In genomic region chr17:55089955-55090573, GRCh38 we compare ENCODE assay signal across 8 cellular contexts.
DNase-seq lines count a peak whose midpoint lies in the region; ATAC-seq and TF ChIP-seq lines count a peak whose summit lies in the region.

No MANE protein-coding gene starts in this region.

- H3K27me3 ChIP-seq in CD8-positive, alpha-beta memory T cell (ENCODE audit: insufficient read depth, low read length, poor library complexity, severe bottlenecking) = no peaks in the 10 kb centered on the region
- no peaks in the 10 kb centered on the region for H3K27me3 ChIP-seq in tibial nerve

- TF ChIP-seq CTCF in tibial nerve (IDR thresholded peaks at IDR 0.05) = no peak

- peak in 4 of 5 donors; percentile 8 to 61 (median 12) for DNase-seq in CD8-positive, alpha-beta memory T cell
- peak; percentile 17 for DNase-seq in GM19240 (ENCODE audit: insufficient read length, low spot score)
- peak; percentile 29 to 45 (median 40) for DNase-seq in T-helper 17 cell
- peak; percentile 25 to 28 for DNase-seq in erythroblast (lab: John Stamatoyannopoulos, UW)
- DNase-seq in COLO829 (ENCODE audit: low spot score) = no peak
- no peak for DNase-seq in tibial nerve (ENCODE audit: low spot score in 2 of 2)

- H3K27me3 Mint-ChIP-seq in CD8-positive, alpha-beta memory T cell = no peaks in the 10 kb centered on the region
- H3K27me3 Mint-ChIP-seq in T-helper 17 cell = no peaks in the 10 kb centered on the region
- H3K27me3 Mint-ChIP-seq in stimulated activated naive CD8-positive, alpha-beta T cell treated with anti-CD3 and anti-CD28 coated beads, Interleukin-15, Interleukin-2, amounts not matched to agents 100 ng/mL and 50 ng/mL, for 24 hours = no peaks in the 10 kb centered on the region

- TF ChIP-seq POLR2A in erythroblast (IDR thresholded peaks at IDR 0.05; ENCODE audit: low read length) (no peak), tibial nerve (IDR thresholded peaks at IDR 0.05) (no peak)

- H3K27ac ChIP-seq in CD8-positive, alpha-beta memory T cell (ENCODE audit: low read depth, low read length) = peak overlapping the region; percentile 18
- H3K27ac ChIP-seq in tibial nerve = no peak overlapping the region

- peak overlapping the region in 7 of 8 donors; percentile 34 to 96 (median 79) for H3K27ac Mint-ChIP-seq in CD8-positive, alpha-beta memory T cell
- H3K27ac Mint-ChIP-seq in T-helper 17 cell = peak overlapping the region; percentile 99
- H3K27ac Mint-ChIP-seq in stimulated activated naive CD8-positive, alpha-beta T cell treated with anti-CD3 and anti-CD28 coated beads, Interleukin-15, Interleukin-2, amounts not matched to agents 100 ng/mL and 50 ng/mL, for 24 hours = peak overlapping the region; percentile 74

- peak overlapping the region in 4 of 7 donors; percentile 9 to 45 (median 32) for H3K4me3 Mint-ChIP-seq in CD8-positive, alpha-beta memory T cell
- peak overlapping the region; percentile 86 for H3K4me3 Mint-ChIP-seq in T-helper 17 cell
- no peak overlapping the region for H3K4me3 Mint-ChIP-seq in stimulated activated naive CD8-positive, alpha-beta T cell treated with anti-CD3 and anti-CD28 coated beads, Interleukin-15, Interleukin-2, amounts not matched to agents 100 ng/mL and 50 ng/mL, for 24 hours

- CTCF ChIA-PET in CD8-positive, alpha-beta memory T cell (lab: Charles Lee) = interaction anchor here (1.0 kb wide), 1 partner anchor 10 kb away, joined by 3 read pairs; no protein-coding TSS in a partner anchor

- POLR2A ChIA-PET in CD8-positive, alpha-beta memory T cell (lab: Charles Lee) = no interaction called here

- H3K9me3 Mint-ChIP-seq in CD8-positive, alpha-beta memory T cell = no peaks in the 10 kb centered on the region
- H3K9me3 Mint-ChIP-seq in stimulated activated naive CD8-positive, alpha-beta T cell treated with anti-CD3 and anti-CD28 coated beads, Interleukin-15, Interleukin-2, amounts not matched to agents 100 ng/mL and 50 ng/mL, for 24 hours = no peaks in the 10 kb centered on the region

- H3K4me3 ChIP-seq in CD8-positive, alpha-beta memory T cell (ENCODE audit: low read length) = no peak overlapping the region
- no peak overlapping the region for H3K4me3 ChIP-seq in tibial nerve

- H3K36me3 Mint-ChIP-seq in CD8-positive, alpha-beta memory T cell = peaks cover 0 to 7% (median 4%) of the 10 kb centered on the region in 3 donors
- H3K36me3 Mint-ChIP-seq in T-helper 17 cell (ENCODE audit: low read depth) = peaks cover 3% of the 10 kb centered on the region
- peaks cover 24% of the 10 kb centered on the region for H3K36me3 Mint-ChIP-seq in stimulated activated naive CD8-positive, alpha-beta T cell treated with anti-CD3 and anti-CD28 coated beads, Interleukin-15, Interleukin-2, amounts not matched to agents 100 ng/mL and 50 ng/mL, for 24 hours (ENCODE audit: low read depth)

- peaks cover 12% of the 10 kb centered on the region for H3K4me1 ChIP-seq in CD8-positive, alpha-beta memory T cell (ENCODE audit: insufficient read depth, low read length)
- no peaks in the 10 kb centered on the region for H3K4me1 ChIP-seq in tibial nerve

- no peaks in the 10 kb centered on the region for H3K36me3 ChIP-seq in CD8-positive, alpha-beta memory T cell (ENCODE audit: insufficient read depth, low read length)
- H3K36me3 ChIP-seq in tibial nerve = peaks cover 0 to 6% (median 0%) of the 10 kb centered on the region in 3 donors

- no peak for TF ChIP-seq EP300 in tibial nerve (IDR thresholded peaks at IDR 0.05)

- WGBS in tibial nerve, 2 donors = 68 to 75% methylated on average over 4 of the region's 4 CpGs

- H3K4me1 Mint-ChIP-seq in CD8-positive, alpha-beta memory T cell = peaks cover 28 to 51% (median 39%) of the 10 kb centered on the region in 3 donors
- peaks cover 38% of the 10 kb centered on the region for H3K4me1 Mint-ChIP-seq in T-helper 17 cell
- peaks cover 10% of the 10 kb centered on the region for H3K4me1 Mint-ChIP-seq in stimulated activated naive CD8-positive, alpha-beta T cell treated with anti-CD3 and anti-CD28 coated beads, Interleukin-15, Interleukin-2, amounts not matched to agents 100 ng/mL and 50 ng/mL, for 24 hours (ENCODE audit: low read depth)

- ATAC-seq in HG03159 (IDR thresholded peaks at IDR 0.05; ENCODE audit: unreplicated experiment) = peak; percentile 98
- ATAC-seq in T-helper 17 cell = peak; percentile 90

- no peaks in the 10 kb centered on the region for H3K9me3 ChIP-seq in CD8-positive, alpha-beta memory T cell (ENCODE audit: low read length)
- H3K9me3 ChIP-seq in T-helper 17 cell (ENCODE audit: control insufficient read depth, low read length, poor library complexity, severe bottlenecking) (no peaks in the 10 kb centered on the region), tibial nerve (no peaks in the 10 kb centered on the region)

Comparison
In these comparisons a context has a peak if more than half of its experiments do, and no peak if none do; other contexts are left out.
1. DNase-seq: peak in CD8-positive, alpha-beta memory T cell (4 of 5), GM19240 (single experiment), T-helper 17 cell (3 of 3) and erythroblast (2 of 2); none in COLO829 (single experiment) and tibial nerve (0 of 2).
2. Peak in every context shown above with its lines, with median percentiles within 50 percentile points of each other: H3K27ac Mint-ChIP-seq.